Comparison of ENCODE assay signal across 37 cellular contexts in the genomic region with DNA sequence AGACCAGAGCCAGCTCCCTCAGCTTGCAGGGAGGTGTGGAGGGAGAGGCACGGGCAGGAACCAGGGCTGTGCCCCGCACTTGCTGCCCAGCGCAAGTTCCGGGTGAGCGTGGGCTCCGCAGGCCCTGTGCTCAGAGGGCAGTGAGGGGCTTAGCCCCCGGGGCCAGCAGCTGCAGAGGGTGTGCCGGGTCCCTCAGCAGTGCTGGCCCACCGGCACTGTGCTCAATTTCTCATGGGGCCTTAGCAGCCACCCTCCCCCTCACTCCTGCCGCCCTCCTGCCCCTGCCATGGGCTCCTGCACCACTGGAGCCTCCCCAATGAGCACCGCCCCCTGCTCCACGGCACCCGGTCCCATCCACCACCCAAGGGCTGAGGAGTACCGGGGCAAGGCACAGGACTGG.
"Had no signal": no experiment of that assay in that cellular context is flagged by ENCODE, and none has a peak within 500 bp of the region (broad histone marks: within the 10 kb centered on the region; RNA-seq: fewer than 3 reads in every experiment).

No MANE protein-coding gene starts in this region.

- ATAC-seq: activated naive CD4-positive, alpha-beta T cell treated with anti-CD3 and anti-CD28 coated beads, Interleukin-2, amount 50 U/mL, for 72 hours; activated naive CD8-positive, alpha-beta T cell treated with anti-CD3 and anti-CD28 coated beads, Interleukin-2, amount 50 U/mL, for 24 hours; activated T-cell treated with anti-CD3 and anti-CD28 coated beads, Interleukin-2, amount 50 U/mL, for 4 hours; activated T-cell treated with anti-CD3 and anti-CD28 coated beads, Interleukin-2, amount 50 U/mL, for 72 hours; activated T-helper 17 cell treated with anti-CD3 and anti-CD28 coated beads, Interleukin-2, amount 50 U/mL, for 72 hours; body of pancreas had no signal

- H3K4me1 ChIP-seq: adrenal gland, ascending aorta, body of pancreas, breast epithelium had no signal

- H3K9me3 ChIP-seq: adrenal gland, body of pancreas had no signal

- H3K4me1 Mint-ChIP-seq: activated naive CD4-positive, alpha-beta T cell treated with anti-CD3 and anti-CD28 coated beads, Interleukin-2, amount 50 U/mL, for 24 hours; activated naive CD8-positive, alpha-beta T cell treated with anti-CD3 and anti-CD28 coated beads for 36 hours; activated naive CD8-positive, alpha-beta T cell treated with anti-CD3 and anti-CD28 coated beads, Interleukin-2, amount 50 U/mL, for 24 hours; activated T-helper 17 cell treated with anti-CD3 and anti-CD28 coated beads, Interleukin-2, amount 50 U/mL, for 72 hours; brain; central memory CD8-positive, alpha-beta T cell had no signal

- H3K4me3 Mint-ChIP-seq: activated naive CD4-positive, alpha-beta T cell treated with anti-CD3 and anti-CD28 coated beads for 36 hours; activated naive CD4-positive, alpha-beta T cell treated with anti-CD3 and anti-CD28 coated beads, Interleukin-2, amount 10 ng/mL, durations not matched to agents 7 days and 5 days; activated naive CD4-positive, alpha-beta T cell treated with anti-CD3 and anti-CD28 coated beads, Interleukin-2, amount 50 U/mL, for 24 hours; activated naive CD8-positive, alpha-beta T cell; activated naive CD8-positive, alpha-beta T cell treated with anti-CD3 and anti-CD28 coated beads for 36 hours; activated naive CD8-positive, alpha-beta T cell treated with anti-CD3 and anti-CD28 coated beads, Interleukin-2, amount 10 ng/mL, durations not matched to agents 7 days and 5 days; activated naive CD8-positive, alpha-beta T cell treated with anti-CD3 and anti-CD28 coated beads, Interleukin-2, amount 50 U/mL, for 24 hours; activated T-cell treated with anti-CD3 and anti-CD28 coated beads, Interleukin-2, amount 50 U/mL, for 24 hours; activated T-cell treated with anti-CD3 and anti-CD28 coated beads, Interleukin-2, amount 50 U/mL, for 4 hours; activated T-cell treated with anti-CD3 and anti-CD28 coated beads, Interleukin-2, amount 50 U/mL, for 72 hours; activated T-helper 1 cell treated with anti-CD3 and anti-CD28 coated beads, Interleukin-12 subunit alpha, Interleukin-12 subunit beta, Interleukin-2, Interleukin-4 antibody, amounts not matched to agents 30 ng/mL and 10 ng/mL and 1 ng/mL, durations not matched to agents 14 hours and 24 hours and 36 hours; activated T-helper 17 cell treated with anti-CD3 and anti-CD28 coated beads, Interleukin-2, amount 50 U/mL, for 72 hours; brain; central memory CD8-positive, alpha-beta T cell had no signal

- H3K4me3 ChIP-seq: adrenal gland, ascending aorta, body of pancreas, breast epithelium, cardiac muscle cell had no signal

- H3K36me3 Mint-ChIP-seq: activated naive CD4-positive, alpha-beta T cell treated with anti-CD3 and anti-CD28 coated beads, Interleukin-2, amount 10 ng/mL, durations not matched to agents 7 days and 5 days; activated naive CD8-positive, alpha-beta T cell treated with anti-CD3 and anti-CD28 coated beads for 36 hours; activated naive CD8-positive, alpha-beta T cell treated with anti-CD3 and anti-CD28 coated beads, Interleukin-2, amount 10 ng/mL, durations not matched to agents 7 days and 5 days; brain had no signal

- H3K27me3 ChIP-seq: adrenal gland, ascending aorta, body of pancreas, brain microvascular endothelial cell, breast epithelium, cardiac muscle cell had no signal

- H3K36me3 ChIP-seq: adrenal gland, ascending aorta, brain microvascular endothelial cell, breast epithelium, cardiac muscle cell had no signal

- DNase-seq: activated effector memory CD4-positive, alpha-beta T cell treated with anti-CD3 and anti-CD28 coated beads, Interleukin-2, amount 50 U/mL, for 16 hours; activated effector memory CD4-positive, alpha-beta T cell treated with Interleukin-2 at 50 U/mL for 16 hours; activated gamma-delta T cell treated with Interleukin-2 at 50 U/mL for 16 hours; activated naive CD4-positive, alpha-beta T cell; activated naive CD4-positive, alpha-beta T cell treated with anti-CD3 and anti-CD28 coated beads for 36 hours; activated naive CD4-positive, alpha-beta T cell treated with anti-CD3 and anti-CD28 coated beads, Interleukin-2, amount 10 ng/mL, durations not matched to agents 7 days and 5 days; activated naive CD4-positive, alpha-beta T cell treated with anti-CD3 and anti-CD28 coated beads, Interleukin-2, amount 50 U/mL, for 16 hours; activated naive CD4-positive, alpha-beta T cell treated with Interleukin-2 at 50 U/mL for 16 hours; activated naive CD8-positive, alpha-beta T cell treated with anti-CD3 and anti-CD28 coated beads for 36 hours; activated naive CD8-positive, alpha-beta T cell treated with anti-CD3 and anti-CD28 coated beads, Interleukin-2, amount 10 ng/mL, durations not matched to agents 7 days and 5 days; activated naive CD8-positive, alpha-beta T cell treated with anti-CD3 and anti-CD28 coated beads, Interleukin-2, amount 50 U/mL, for 24 hours; activated T-cell treated with anti-CD3 and anti-CD28 coated beads, Interleukin-2, amount 50 U/mL, for 1 hour; activated T-cell treated with anti-CD3 and anti-CD28 coated beads, Interleukin-2, amount 50 U/mL, for 24 hours; activated T-cell treated with anti-CD3 and anti-CD28 coated beads, Interleukin-2, amount 50 U/mL, for 4 hours; activated T-cell treated with anti-CD3 and anti-CD28 coated beads, Interleukin-2, amount 50 U/mL, for 48 hours; activated T-cell treated with anti-CD3 and anti-CD28 coated beads, Interleukin-2, amount 50 U/mL, for 72 hours; adrenal gland; amniotic stem cell; amygdala; anterior cingulate cortex; aorta; body of pancreas; brain microvascular endothelial cell; caudate nucleus; central memory CD4-positive, alpha-beta T cell; cerebellar nuclear complex had no signal

- H3K27ac Mint-ChIP-seq: activated naive CD4-positive, alpha-beta T cell treated with anti-CD3 and anti-CD28 coated beads for 36 hours; activated naive CD4-positive, alpha-beta T cell treated with anti-CD3 and anti-CD28 coated beads, Interleukin-2, amount 10 ng/mL, durations not matched to agents 7 days and 5 days; activated naive CD4-positive, alpha-beta T cell treated with anti-CD3 and anti-CD28 coated beads, Interleukin-2, amount 50 U/mL, for 24 hours; activated naive CD4-positive, alpha-beta T cell treated with anti-CD3 and anti-CD28 coated beads, Interleukin-2, amount 50 U/mL, for 72 hours; activated naive CD8-positive, alpha-beta T cell; activated naive CD8-positive, alpha-beta T cell treated with anti-CD3 and anti-CD28 coated beads for 36 hours; activated naive CD8-positive, alpha-beta T cell treated with anti-CD3 and anti-CD28 coated beads, Interleukin-2, amount 10 ng/mL, durations not matched to agents 7 days and 5 days; activated naive CD8-positive, alpha-beta T cell treated with anti-CD3 and anti-CD28 coated beads, Interleukin-2, amount 50 U/mL, for 24 hours; activated T-cell treated with anti-CD3 and anti-CD28 coated beads, Interleukin-2, amount 50 U/mL, for 24 hours; activated T-cell treated with anti-CD3 and anti-CD28 coated beads, Interleukin-2, amount 50 U/mL, for 72 hours; activated T-helper 1 cell treated with anti-CD3 and anti-CD28 coated beads, Interleukin-12 subunit alpha, Interleukin-12 subunit beta, Interleukin-2, Interleukin-4 antibody, amounts not matched to agents 30 ng/mL and 10 ng/mL and 1 ng/mL, durations not matched to agents 14 hours and 24 hours and 36 hours; activated T-helper 17 cell treated with anti-CD3 and anti-CD28 coated beads, Interleukin-2, amount 50 U/mL, for 72 hours; activated T-helper 2 cell treated with anti-CD3 and anti-CD28 coated beads, Interferon-gamma antibody, Interleukin-2, Interleukin-4, amounts not matched to agents 10 μg/mL and 5 μg/mL and 100 μg/mL, durations not matched to agents 14 hours and 24 hours and 36 hours; brain had no signal

- H3K27ac ChIP-seq: adrenal gland, ascending aorta, body of pancreas, brain microvascular endothelial cell, breast epithelium, cardiac muscle cell had no signal
